In genomic region chr13:33260168-33261098, GRCh38 we compare ENCODE assay signal across 1 cellular context.
TF ChIP-seq lines count a peak whose summit lies in the region.

No MANE protein-coding gene starts in this region.

TF ChIP-seq in HepG2, 621 proteins besides CTCF, POLR2A, EP300 and RAD21 (continued from another document and continues in another):
- TF ChIP-seq, protein P1, sequence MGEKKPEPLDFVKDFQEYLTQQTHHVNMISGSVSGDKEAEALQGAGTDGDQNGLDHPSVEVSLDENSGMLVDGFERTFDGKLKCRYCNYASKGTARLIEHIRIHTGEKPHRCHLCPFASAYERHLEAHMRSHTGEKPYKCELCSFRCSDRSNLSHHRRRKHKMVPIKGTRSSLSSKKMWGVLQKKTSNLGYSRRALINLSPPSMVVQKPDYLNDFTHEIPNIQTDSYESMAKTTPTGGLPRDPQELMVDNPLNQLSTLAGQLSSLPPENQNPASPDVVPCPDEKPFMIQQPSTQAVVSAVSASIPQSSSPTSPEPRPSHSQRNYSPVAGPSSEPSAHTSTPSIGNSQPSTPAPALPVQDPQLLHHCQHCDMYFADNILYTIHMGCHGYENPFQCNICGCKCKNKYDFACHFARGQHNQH (CRISPR knock-in tag; IDR thresholded peaks at IDR 0.05): peak; percentile 72; the same call in 1 of the 2 replicates
- TF ChIP-seq ZNF879 (CRISPR knock-in tag; IDR thresholded peaks at IDR 0.05) (no peak), ZFX (CRISPR knock-in tag; IDR thresholded peaks at IDR 0.05; ENCODE audit: low read depth) (peak; percentile 56), U2AF2 (IDR thresholded peaks at IDR 0.05; ENCODE audit: low read depth, low read length) (no peak), HNF4A (CRISPR knock-in tag; IDR thresholded peaks at IDR 0.05) (peak; percentile 96), MBD4 (IDR thresholded peaks at IDR 0.05; ENCODE audit: borderline replicate concordance, low read length) (peak; percentile 94), ETV6 (CRISPR knock-in tag; conservative IDR thresholded peaks at IDR 0.05) (no peak), ZNF414 (CRISPR knock-in tag; IDR thresholded peaks at IDR 0.05) (peak; percentile 61; the same call in 1 of the 2 replicates), ZNF609 (CRISPR knock-in tag; IDR thresholded peaks at IDR 0.05; ENCODE audit: borderline replicate concordance) (peak; percentile 93), ZBTB42 (CRISPR knock-in tag; IDR thresholded peaks at IDR 0.05) (no peak), ZNF282 (IDR thresholded peaks at IDR 0.05; ENCODE audit: partially characterized antibody) (no peak), ATF3 (CRISPR knock-in tag; IDR thresholded peaks at IDR 0.05) (0 out of 2 replicates have a peak, but pooled peaks have one; percentile 21), ZNF549 (CRISPR knock-in tag; IDR thresholded peaks at IDR 0.05) (no peak), MAZ (IDR thresholded peaks at IDR 0.05; ENCODE audit: borderline replicate concordance, low read depth, low read length) (no peak), MAZ (CRISPR knock-in tag; IDR thresholded peaks at IDR 0.05; ENCODE audit: low read depth) (peak; percentile 51; the same call in 1 of the 2 replicates), ZNF816 (CRISPR knock-in tag; IDR thresholded peaks at IDR 0.05; ENCODE audit: borderline replicate concordance) (no peak), ZNF570 (CRISPR knock-in tag; IDR thresholded peaks at IDR 0.05; ENCODE audit: borderline replicate concordance) (no peak), ZNF224 (CRISPR knock-in tag; IDR thresholded peaks at IDR 0.05) (no peak), NR3C1 (CRISPR knock-in tag; IDR thresholded peaks at IDR 0.05) (no peak), ZNF343 (CRISPR knock-in tag; IDR thresholded peaks at IDR 0.05) (0 out of 2 replicates have a peak, but pooled peaks have one; percentile 32), SOX6 (IDR thresholded peaks at IDR 0.05) (no peak), SOX6 (CRISPR knock-in tag; IDR thresholded peaks at IDR 0.05) (peak; percentile 100), ZNF138 (CRISPR knock-in tag; IDR thresholded peaks at IDR 0.05; ENCODE audit: low read depth) (no peak), POLR2AphosphoS2 (IDR thresholded peaks at IDR 0.05; ENCODE audit: low read depth, low read length) (no peak), NCOR1 (IDR thresholded peaks at IDR 0.05; ENCODE audit: borderline replicate concordance, low read length) (peak; percentile 97), E2F1 (CRISPR knock-in tag; IDR thresholded peaks at IDR 0.05) (no peak), ZNF451 (CRISPR knock-in tag; IDR thresholded peaks at IDR 0.05) (no peak), SKI (IDR thresholded peaks at IDR 0.05; ENCODE audit: partially characterized antibody) (peak; percentile 86), ZNF7 (CRISPR knock-in tag; IDR thresholded peaks at IDR 0.05) (no peak), ZFP90 (CRISPR knock-in tag; IDR thresholded peaks at IDR 0.05; ENCODE audit: borderline replicate concordance) (peak; percentile 29; the same call in 1 of the 2 replicates), ZNF24 (IDR thresholded peaks at IDR 0.05) (peak; percentile 49; the same call in 1 of the 2 replicates)
- TF ChIP-seq, protein P2, sequence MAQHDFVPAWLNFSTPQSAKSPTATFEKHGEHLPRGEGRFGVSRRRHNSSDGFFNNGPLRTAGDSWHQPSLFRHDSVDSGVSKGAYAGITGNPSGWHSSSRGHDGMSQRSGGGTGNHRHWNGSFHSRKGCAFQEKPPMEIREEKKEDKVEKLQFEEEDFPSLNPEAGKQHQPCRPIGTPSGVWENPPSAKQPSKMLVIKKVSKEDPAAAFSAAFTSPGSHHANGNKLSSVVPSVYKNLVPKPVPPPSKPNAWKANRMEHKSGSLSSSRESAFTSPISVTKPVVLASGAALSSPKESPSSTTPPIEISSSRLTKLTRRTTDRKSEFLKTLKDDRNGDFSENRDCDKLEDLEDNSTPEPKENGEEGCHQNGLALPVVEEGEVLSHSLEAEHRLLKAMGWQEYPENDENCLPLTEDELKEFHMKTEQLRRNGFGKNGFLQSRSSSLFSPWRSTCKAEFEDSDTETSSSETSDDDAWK (CRISPR knock-in tag; IDR thresholded peaks at IDR 0.05): no peak
- TF ChIP-seq, protein P3, sequence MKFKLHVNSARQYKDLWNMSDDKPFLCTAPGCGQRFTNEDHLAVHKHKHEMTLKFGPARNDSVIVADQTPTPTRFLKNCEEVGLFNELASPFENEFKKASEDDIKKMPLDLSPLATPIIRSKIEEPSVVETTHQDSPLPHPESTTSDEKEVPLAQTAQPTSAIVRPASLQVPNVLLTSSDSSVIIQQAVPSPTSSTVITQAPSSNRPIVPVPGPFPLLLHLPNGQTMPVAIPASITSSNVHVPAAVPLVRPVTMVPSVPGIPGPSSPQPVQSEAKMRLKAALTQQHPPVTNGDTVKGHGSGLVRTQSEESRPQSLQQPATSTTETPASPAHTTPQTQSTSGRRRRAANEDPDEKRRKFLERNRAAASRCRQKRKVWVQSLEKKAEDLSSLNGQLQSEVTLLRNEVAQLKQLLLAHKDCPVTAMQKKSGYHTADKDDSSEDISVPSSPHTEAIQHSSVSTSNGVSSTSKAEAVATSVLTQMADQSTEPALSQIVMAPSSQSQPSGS (CRISPR knock-in tag; IDR thresholded peaks at IDR 0.05): peak; percentile 79; the same call in 1 of the 2 replicates
- TF ChIP-seq, protein P4, sequence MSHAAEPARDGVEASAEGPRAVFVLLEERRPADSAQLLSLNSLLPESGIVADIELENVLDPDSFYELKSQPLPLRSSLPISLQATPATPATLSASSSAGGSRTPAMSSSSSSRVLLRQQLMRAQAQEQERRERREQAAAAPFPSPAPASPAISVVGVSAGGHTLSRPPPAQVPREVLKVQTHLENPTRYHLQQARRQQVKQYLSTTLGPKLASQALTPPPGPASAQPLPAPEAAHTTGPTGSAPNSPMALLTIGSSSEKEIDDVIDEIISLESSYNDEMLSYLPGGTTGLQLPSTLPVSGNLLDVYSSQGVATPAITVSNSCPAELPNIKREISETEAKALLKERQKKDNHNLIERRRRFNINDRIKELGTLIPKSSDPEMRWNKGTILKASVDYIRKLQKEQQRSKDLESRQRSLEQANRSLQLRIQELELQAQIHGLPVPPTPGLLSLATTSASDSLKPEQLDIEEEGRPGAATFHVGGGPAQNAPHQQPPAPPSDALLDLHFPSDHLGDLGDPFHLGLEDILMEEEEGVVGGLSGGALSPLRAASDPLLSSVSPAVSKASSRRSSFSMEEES (CRISPR knock-in tag; IDR thresholded peaks at IDR 0.05): peak; percentile 87
- TF ChIP-seq, protein P5, sequence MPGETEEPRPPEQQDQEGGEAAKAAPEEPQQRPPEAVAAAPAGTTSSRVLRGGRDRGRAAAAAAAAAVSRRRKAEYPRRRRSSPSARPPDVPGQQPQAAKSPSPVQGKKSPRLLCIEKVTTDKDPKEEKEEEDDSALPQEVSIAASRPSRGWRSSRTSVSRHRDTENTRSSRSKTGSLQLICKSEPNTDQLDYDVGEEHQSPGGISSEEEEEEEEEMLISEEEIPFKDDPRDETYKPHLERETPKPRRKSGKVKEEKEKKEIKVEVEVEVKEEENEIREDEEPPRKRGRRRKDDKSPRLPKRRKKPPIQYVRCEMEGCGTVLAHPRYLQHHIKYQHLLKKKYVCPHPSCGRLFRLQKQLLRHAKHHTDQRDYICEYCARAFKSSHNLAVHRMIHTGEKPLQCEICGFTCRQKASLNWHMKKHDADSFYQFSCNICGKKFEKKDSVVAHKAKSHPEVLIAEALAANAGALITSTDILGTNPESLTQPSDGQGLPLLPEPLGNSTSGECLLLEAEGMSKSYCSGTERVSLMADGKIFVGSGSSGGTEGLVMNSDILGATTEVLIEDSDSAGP (CRISPR knock-in tag; IDR thresholded peaks at IDR 0.05; ENCODE audit: borderline replicate concordance): no peak
- TF ChIP-seq, protein P6, sequence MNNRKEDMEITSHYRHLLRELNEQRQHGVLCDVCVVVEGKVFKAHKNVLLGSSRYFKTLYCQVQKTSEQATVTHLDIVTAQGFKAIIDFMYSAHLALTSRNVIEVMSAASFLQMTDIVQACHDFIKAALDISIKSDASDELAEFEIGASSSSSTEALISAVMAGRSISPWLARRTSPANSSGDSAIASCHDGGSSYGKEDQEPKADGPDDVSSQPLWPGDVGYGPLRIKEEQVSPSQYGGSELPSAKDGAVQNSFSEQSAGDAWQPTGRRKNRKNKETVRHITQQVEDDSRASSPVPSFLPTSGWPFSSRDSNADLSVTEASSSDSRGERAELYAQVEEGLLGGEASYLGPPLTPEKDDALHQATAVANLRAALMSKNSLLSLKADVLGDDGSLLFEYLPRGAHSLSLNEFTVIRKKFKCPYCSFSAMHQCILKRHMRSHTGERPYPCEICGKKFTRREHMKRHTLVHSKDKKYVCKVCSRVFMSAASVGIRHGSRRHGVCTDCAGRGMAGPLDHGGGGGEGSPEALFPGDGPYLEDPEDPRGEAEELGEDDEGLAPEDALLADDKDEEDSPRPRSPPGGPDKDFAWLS (CRISPR knock-in tag; IDR thresholded peaks at IDR 0.05; ENCODE audit: borderline replicate concordance): no peak
- TF ChIP-seq, protein P7, sequence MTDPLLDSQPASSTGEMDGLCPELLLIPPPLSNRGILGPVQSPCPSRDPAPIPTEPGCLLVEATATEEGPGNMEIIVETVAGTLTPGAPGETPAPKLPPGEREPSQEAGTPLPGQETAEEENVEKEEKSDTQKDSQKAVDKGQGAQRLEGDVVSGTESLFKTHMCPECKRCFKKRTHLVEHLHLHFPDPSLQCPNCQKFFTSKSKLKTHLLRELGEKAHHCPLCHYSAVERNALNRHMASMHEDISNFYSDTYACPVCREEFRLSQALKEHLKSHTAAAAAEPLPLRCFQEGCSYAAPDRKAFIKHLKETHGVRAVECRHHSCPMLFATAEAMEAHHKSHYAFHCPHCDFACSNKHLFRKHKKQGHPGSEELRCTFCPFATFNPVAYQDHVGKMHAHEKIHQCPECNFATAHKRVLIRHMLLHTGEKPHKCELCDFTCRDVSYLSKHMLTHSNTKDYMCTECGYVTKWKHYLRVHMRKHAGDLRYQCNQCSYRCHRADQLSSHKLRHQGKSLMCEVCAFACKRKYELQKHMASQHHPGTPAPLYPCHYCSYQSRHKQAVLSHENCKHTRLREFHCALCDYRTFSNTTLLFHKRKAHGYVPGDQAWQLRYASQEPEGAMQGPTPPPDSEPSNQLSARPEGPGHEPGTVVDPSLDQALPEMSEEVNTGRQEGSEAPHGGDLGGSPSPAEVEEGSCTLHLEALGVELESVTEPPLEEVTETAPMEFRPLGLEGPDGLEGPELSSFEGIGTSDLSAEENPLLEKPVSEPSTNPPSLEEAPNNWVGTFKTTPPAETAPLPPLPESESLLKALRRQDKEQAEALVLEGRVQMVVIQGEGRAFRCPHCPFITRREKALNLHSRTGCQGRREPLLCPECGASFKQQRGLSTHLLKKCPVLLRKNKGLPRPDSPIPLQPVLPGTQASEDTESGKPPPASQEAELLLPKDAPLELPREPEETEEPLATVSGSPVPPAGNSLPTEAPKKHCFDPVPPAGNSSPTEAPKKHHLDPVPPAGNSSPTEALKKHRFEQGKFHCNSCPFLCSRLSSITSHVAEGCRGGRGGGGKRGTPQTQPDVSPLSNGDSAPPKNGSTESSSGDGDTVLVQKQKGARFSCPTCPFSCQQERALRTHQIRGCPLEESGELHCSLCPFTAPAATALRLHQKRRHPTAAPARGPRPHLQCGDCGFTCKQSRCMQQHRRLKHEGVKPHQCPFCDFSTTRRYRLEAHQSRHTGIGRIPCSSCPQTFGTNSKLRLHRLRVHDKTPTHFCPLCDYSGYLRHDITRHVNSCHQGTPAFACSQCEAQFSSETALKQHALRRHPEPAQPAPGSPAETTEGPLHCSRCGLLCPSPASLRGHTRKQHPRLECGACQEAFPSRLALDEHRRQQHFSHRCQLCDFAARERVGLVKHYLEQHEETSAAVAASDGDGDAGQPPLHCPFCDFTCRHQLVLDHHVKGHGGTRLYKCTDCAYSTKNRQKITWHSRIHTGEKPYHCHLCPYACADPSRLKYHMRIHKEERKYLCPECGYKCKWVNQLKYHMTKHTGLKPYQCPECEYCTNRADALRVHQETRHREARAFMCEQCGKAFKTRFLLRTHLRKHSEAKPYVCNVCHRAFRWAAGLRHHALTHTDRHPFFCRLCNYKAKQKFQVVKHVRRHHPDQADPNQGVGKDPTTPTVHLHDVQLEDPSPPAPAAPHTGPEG (CRISPR knock-in tag; IDR thresholded peaks at IDR 0.05): no peak
